ENCODE assay signal across 23 cellular contexts in genomic region chr22:20972933-20973577, GRCh38. TPM values are rescaled to one million over a fixed set of nuclear protein-coding genes. Genes with fewer than 3 reads are reported as not detected.
DNase-seq lines count a peak whose midpoint lies in the region; ATAC-seq, FAIRE-seq and TF ChIP-seq lines count a peak whose summit lies in the region.
"Had no signal": no experiment of that assay in that cellular context is flagged by ENCODE, and none has a peak within 500 bp of the region (broad histone marks: within the 10 kb centered on the region; RNA-seq: fewer than 3 reads in every experiment).

No MANE protein-coding gene starts in this region.

- in situ Hi-C loops in HepG2 (cut with HindIII; ENCODE audit: extremely low pct_ligation_motif_present, low pct_unique_long_range_greater_than_20kb): no loop called here

- POLR2A ChIA-PET in HepG2 (lab: Yijun Ruan, JAX): interaction anchor here (0.7 to 5.1 kb wide), 3 partner anchors 9 to 111 kb away, joined by 3 to 33 read pairs (median 3); partner anchors contain the start of gene LZTR1

- intact Hi-C loops in HepG2 (cut with micrococcal nuclease; ENCODE audit: unreplicated experiment) (no loop called here), right lobe of liver (cut with DNase I) (no loop called here)

- no peaks in the 10 kb centered on the region for H3K36me3 Mint-ChIP-seq in neural crest cell (ENCODE audit: low read depth)

- H3K4me3 Mint-ChIP-seq in neural crest cell: no peak overlapping the region
- H3K4me3 Mint-ChIP-seq: CD4-positive, alpha-beta T cell had no signal

- H3K27me3 ChIP-seq in HepG2 (ENCODE audit: control insufficient read depth in 1 of 2, insufficient read depth in 2 of 2, low read length in 2 of 2): no peaks in the 10 kb centered on the region
- H3K27me3 ChIP-seq in right lobe of liver: no peaks in the 10 kb centered on the region
- H3K27me3 ChIP-seq: BLaER1 had no signal

- H3K4me1 ChIP-seq in HepG2 (ENCODE audit: insufficient read depth, low read length) (peaks cover 8% of the 10 kb centered on the region; the same call in 1 of the 2 replicates), right lobe of liver (no peaks in the 10 kb centered on the region)

- no peak for ATAC-seq in HepG2
- ATAC-seq in right lobe of liver: no peak
- ATAC-seq in HG03342 (IDR thresholded peaks at IDR 0.05; ENCODE audit: unreplicated experiment): no peak
- ATAC-seq: HCT116 had no signal

- TF ChIP-seq POLR2A in HepG2 (IDR thresholded peaks at IDR 0.05; ENCODE audit: insufficient read depth in 1 of 2, low read depth in 2 of 2, low read length in 2 of 2) (no peak), right lobe of liver (IDR thresholded peaks at IDR 0.05) (no peak)

- no peaks in the 10 kb centered on the region for H3K27me3 Mint-ChIP-seq in neural crest cell (ENCODE audit: low read depth)
- H3K27me3 Mint-ChIP-seq: CD4-positive, alpha-beta T cell had no signal

- H3K27ac ChIP-seq in HepG2 (ENCODE audit: extremely low read length, insufficient read depth, low read length) (no peak overlapping the region), right lobe of liver (no peak overlapping the region)
- H3K27ac ChIP-seq: BLaER1, HL-60 had no signal

- peak overlapping the region; percentile 81 for H3K27ac Mint-ChIP-seq in neural crest cell (ENCODE audit: unreplicated experiment)
- H3K27ac Mint-ChIP-seq: CD4-positive, alpha-beta T cell had no signal

- no peaks in the 10 kb centered on the region for H3K9me3 Mint-ChIP-seq in neural crest cell
- H3K9me3 Mint-ChIP-seq: CD4-positive, alpha-beta T cell had no signal

- H3K9ac ChIP-seq in HepG2 (ENCODE audit: insufficient read depth, low read depth, low read length): no peak overlapping the region
- H3K9ac ChIP-seq: BLaER1 had no signal

- H4K20me1 ChIP-seq in HepG2 (ENCODE audit: insufficient read depth, low read length): no peaks in the 10 kb centered on the region
- H4K20me1 ChIP-seq: BLaER1 had no signal

- no peaks in the 10 kb centered on the region for H3K36me3 ChIP-seq in HepG2 (replicated peaks in 1 of 2; ENCODE audit: control insufficient read depth in 1 of 2, insufficient read depth in 2 of 2, low read length in 2 of 2)
- no peaks in the 10 kb centered on the region for H3K36me3 ChIP-seq in right lobe of liver
- H3K36me3 ChIP-seq: BLaER1 had no signal

- TF ChIP-seq EP300 in HepG2 (IDR thresholded peaks at IDR 0.05; ENCODE audit: low read depth in 2 of 2, low read length in 2 of 2) (no peak), HepG2 (CRISPR knock-in tag; IDR thresholded peaks at IDR 0.05; ENCODE audit: borderline replicate concordance) (no peak)

- H3K9me3 ChIP-seq in HepG2 (ENCODE audit: low read length) (no peaks in the 10 kb centered on the region), right lobe of liver (no peaks in the 10 kb centered on the region)
- H3K9me3 ChIP-seq: BLaER1 had no signal

- no peak for FAIRE-seq in HepG2 (lab: Jason Lieb, UNC)
- FAIRE-seq: D721Med, GM19239 had no signal

- H3K4me3 ChIP-seq in HepG2 (replicated peaks in 1 of 3; ENCODE audit: insufficient read depth in 1 of 3, low read depth in 2 of 3, low read length in 3 of 3): no peak overlapping the region
- H3K4me3 ChIP-seq in right lobe of liver: no peak overlapping the region
- H3K4me3 ChIP-seq: BLaER1 had no signal

- no TSS peak for BruUV-seq in HepG2 (replicated peaks; lab: Mats Ljungman, UMichigan)

- CTCF ChIA-PET in HepG2 (lab: Yijun Ruan, JAX; ENCODE audit: low intra/inter-chr PET ratio, low total read pairs): no interaction called here

- DNase-seq in HepG2 (ENCODE audit: low spot score) (no peak), right lobe of liver (no peak), neural crest cell (ENCODE audit: low read depth, low spot score) (no peak), cerebellum (ENCODE audit: low spot score) (no peak)
- DNase-seq: CD4-positive, alpha-beta T cell; Karpas-422; NCI-H1092; NCI-H1417 treated with DMSO at 0.1 percent for 48 hours; NCI-H1694 treated with DMSO at 0.1 percent for 48 hours; NCI-H2081 treated with DMSO at 0.1 percent for 48 hours; NCI-H2171; NCI-H226; NCI-H510A; NCI-H69; RPMI8226; SHP77 had no signal

- 73% methylated on average over 8 of the region's 21 CpGs for WGBS in HepG2 (ENCODE audit: low lambda C conversion rate)
- WGBS in right lobe of liver (ENCODE audit: insufficient coverage, low coverage, low lambda C conversion rate, missing lambda C conversion rate): 64% methylated on average over 7 of the region's 21 CpGs

- H3K4me1 Mint-ChIP-seq in neural crest cell: peaks cover 18% of the 10 kb centered on the region

- no peak for TF ChIP-seq RAD21 in HepG2 (CRISPR knock-in tag; IDR thresholded peaks at IDR 0.05)

- H3K4me2 ChIP-seq in HepG2 (ENCODE audit: low read depth, low read length): no peak overlapping the region
- H3K4me2 ChIP-seq: BLaER1 had no signal

- no peaks in the 10 kb centered on the region for H3K79me2 ChIP-seq in HepG2 (ENCODE audit: insufficient read depth, low read length)

- TF ChIP-seq CTCF in HepG2 (CRISPR knock-in tag; IDR thresholded peaks at IDR 0.05) (no peak), right lobe of liver (IDR thresholded peaks at IDR 0.05) (no peak), neural crest cell (conservative IDR thresholded peaks at IDR 0.05) (no peak)

- H2AFZ ChIP-seq in HepG2 (ENCODE audit: low read length): no peak overlapping the region

RNA-seq across cellular contexts. Expression of gene AIFM3, which starts 6.0 kb away (rescaled TPM):
- total RNA-seq in HepG2 (2016; rRNA removed; fragmentation: Illumina TruSeq; extraction: Trizol): 11.0 and 15.3 TPM in 2 replicates
- 11.0 and 11.3 TPM in 2 replicates for total RNA-seq in HepG2 (2016; cell fraction: cytosol; rRNA removed; fragmentation: Illumina TruSeq; extraction: Trizol; ENCODE audit: low read depth)
- total RNA-seq in HepG2 (2016; cell fraction: insoluble cytoplasmic fraction; rRNA removed; fragmentation: Illumina TruSeq; extraction: Trizol): 8.7 and 17.7 TPM in 2 replicates
- 18.9 and 20.5 TPM in 2 replicates for total RNA-seq in HepG2 (2016; cell fraction: membrane; rRNA removed; fragmentation: Illumina TruSeq; extraction: Trizol)
- 17.3 and 19.2 TPM in 2 replicates for total RNA-seq in HepG2 (2016; cell fraction: nucleus; rRNA removed; fragmentation: Illumina TruSeq; extraction: Trizol)
- polyA plus RNA-seq in HepG2 (2011; rRNA removed): 9.0 and 12.0 TPM in 2 replicates
- 9.9 and 12.9 TPM in 2 replicates for polyA plus RNA-seq in HepG2 (2011; cell fraction: cytosol; rRNA removed)
- polyA plus RNA-seq in HepG2 (2011; cell fraction: nucleus; rRNA removed): 124 and 135 TPM in 2 replicates
- 9.3 and 10.2 TPM in 2 replicates for polyA plus RNA-seq in HepG2 (2012)
- polyA plus RNA-seq in HepG2 (2016; cell fraction: cytosol; fragmentation: Illumina TruSeq; extraction: Trizol; ENCODE audit: low read depth): 9.8 and 11.5 TPM in 2 replicates
- polyA plus RNA-seq in HepG2 (2016; cell fraction: insoluble cytoplasmic fraction; fragmentation: Illumina TruSeq; extraction: Trizol; ENCODE audit: low read depth): 8.2 and 11.1 TPM in 2 replicates
- 16.8 and 17.1 TPM in 2 replicates for polyA plus RNA-seq in HepG2 (2016; cell fraction: membrane; fragmentation: Illumina TruSeq; extraction: Trizol; ENCODE audit: low read depth)
- polyA plus RNA-seq in HepG2 (2016; cell fraction: nucleus; fragmentation: Illumina TruSeq; extraction: Trizol; ENCODE audit: insufficient read depth, low read depth): 45.0 and 47.7 TPM in 2 replicates
- polyA minus RNA-seq in HepG2 (2011; rRNA and poly(A)+ RNA removed; ENCODE audit: low replicate concordance): 0.07 and 13.9 TPM in 2 replicates
- 6.5 and 6.6 TPM in 2 replicates for polyA minus RNA-seq in HepG2 (2011; cell fraction: cytosol; rRNA and poly(A)+ RNA removed)
- polyA minus RNA-seq in HepG2 (2011; cell fraction: nucleus; rRNA and poly(A)+ RNA removed): 18.9 and 19.3 TPM in 2 replicates
- 1 to 10 TPM in 3 of 6 experiments, under 1 TPM in 3; 0.37 to 1.4 (median 1.0) TPM for total RNA-seq in right lobe of liver
- total RNA-seq in neural crest cell: 0.79 and 0.84 TPM in 2 replicates
- 6.4 TPM for total RNA-seq in cerebellum
- total RNA-seq: H4 had no signal

RNA-seq across cellular contexts. Expression of gene LZTR1, which starts 9.0 kb away (rescaled TPM):
- total RNA-seq in HepG2 (2016; rRNA removed; fragmentation: Illumina TruSeq; extraction: Trizol) (12.0 and 22.4 TPM in 2 replicates), right lobe of liver (10 to 100 TPM; 22.7 to 33.3 (median 27.0) TPM), neural crest cell (88.7 and 94.5 TPM in 2 replicates), cerebellum (58.8 TPM)
- total RNA-seq in HepG2 (2016; cell fraction: cytosol; rRNA removed; fragmentation: Illumina TruSeq; extraction: Trizol; ENCODE audit: low read depth): 6.7 and 7.2 TPM in 2 replicates
- 11.0 and 24.0 TPM in 2 replicates for total RNA-seq in HepG2 (2016; cell fraction: insoluble cytoplasmic fraction; rRNA removed; fragmentation: Illumina TruSeq; extraction: Trizol)
- total RNA-seq in HepG2 (2016; cell fraction: membrane; rRNA removed; fragmentation: Illumina TruSeq; extraction: Trizol): 7.2 and 7.5 TPM in 2 replicates
- total RNA-seq in HepG2 (2016; cell fraction: nucleus; rRNA removed; fragmentation: Illumina TruSeq; extraction: Trizol): 24.0 and 31.5 TPM in 2 replicates
- 21.8 and 36.0 TPM in 2 replicates for polyA plus RNA-seq in HepG2 (2011; rRNA removed)
- 7.8 and 11.5 TPM in 2 replicates for polyA plus RNA-seq in HepG2 (2011; cell fraction: cytosol; rRNA removed)
- 218 and 255 TPM in 2 replicates for polyA plus RNA-seq in HepG2 (2011; cell fraction: nucleus; rRNA removed)
- 16.0 and 20.8 TPM in 2 replicates for polyA plus RNA-seq in HepG2 (2012)
- 1.7 and 1.9 TPM in 2 replicates for polyA plus RNA-seq in HepG2 (2016; cell fraction: cytosol; fragmentation: Illumina TruSeq; extraction: Trizol; ENCODE audit: low read depth)
- 10.7 and 13.3 TPM in 2 replicates for polyA plus RNA-seq in HepG2 (2016; cell fraction: insoluble cytoplasmic fraction; fragmentation: Illumina TruSeq; extraction: Trizol; ENCODE audit: low read depth)
- polyA plus RNA-seq in HepG2 (2016; cell fraction: membrane; fragmentation: Illumina TruSeq; extraction: Trizol; ENCODE audit: low read depth): 3.5 and 4.4 TPM in 2 replicates
- polyA plus RNA-seq in HepG2 (2016; cell fraction: nucleus; fragmentation: Illumina TruSeq; extraction: Trizol; ENCODE audit: insufficient read depth, low read depth): 85.8 and 92.2 TPM in 2 replicates
- polyA minus RNA-seq in HepG2 (2011; rRNA and poly(A)+ RNA removed; ENCODE audit: low replicate concordance): 28.9 and 51.0 TPM in 2 replicates
- polyA minus RNA-seq in HepG2 (2011; cell fraction: cytosol; rRNA and poly(A)+ RNA removed): 12.1 and 13.7 TPM in 2 replicates
- polyA minus RNA-seq in HepG2 (2011; cell fraction: nucleus; rRNA and poly(A)+ RNA removed): 71.7 and 79.9 TPM in 2 replicates

RNA-seq across cellular contexts. Expression of gene THAP7, which starts 28.9 kb away (rescaled TPM):
- total RNA-seq in HepG2 (2016; rRNA removed; fragmentation: Illumina TruSeq; extraction: Trizol): 20.4 and 25.5 TPM in 2 replicates
- total RNA-seq in HepG2 (2016; cell fraction: cytosol; rRNA removed; fragmentation: Illumina TruSeq; extraction: Trizol; ENCODE audit: low read depth): 10.9 and 13.4 TPM in 2 replicates
- total RNA-seq in HepG2 (2016; cell fraction: insoluble cytoplasmic fraction; rRNA removed; fragmentation: Illumina TruSeq; extraction: Trizol): 22.1 and 23.8 TPM in 2 replicates
- 19.2 and 23.3 TPM in 2 replicates for total RNA-seq in HepG2 (2016; cell fraction: membrane; rRNA removed; fragmentation: Illumina TruSeq; extraction: Trizol)
- total RNA-seq in HepG2 (2016; cell fraction: nucleus; rRNA removed; fragmentation: Illumina TruSeq; extraction: Trizol): 18.4 and 19.1 TPM in 2 replicates
- 13.0 and 16.4 TPM in 2 replicates for polyA plus RNA-seq in HepG2 (2011; rRNA removed)
- polyA plus RNA-seq in HepG2 (2011; cell fraction: cytosol; rRNA removed): 11.4 and 17.5 TPM in 2 replicates
- polyA plus RNA-seq in HepG2 (2011; cell fraction: nucleus; rRNA removed): 53.1 and 55.7 TPM in 2 replicates
- 7.6 and 9.2 TPM in 2 replicates for polyA plus RNA-seq in HepG2 (2012)
- polyA plus RNA-seq in HepG2 (2016; cell fraction: cytosol; fragmentation: Illumina TruSeq; extraction: Trizol; ENCODE audit: low read depth): 11.6 and 14.4 TPM in 2 replicates
- polyA plus RNA-seq in HepG2 (2016; cell fraction: insoluble cytoplasmic fraction; fragmentation: Illumina TruSeq; extraction: Trizol; ENCODE audit: low read depth): 22.2 and 26.6 TPM in 2 replicates
- 17.6 and 24.0 TPM in 2 replicates for polyA plus RNA-seq in HepG2 (2016; cell fraction: membrane; fragmentation: Illumina TruSeq; extraction: Trizol; ENCODE audit: low read depth)
- polyA plus RNA-seq in HepG2 (2016; cell fraction: nucleus; fragmentation: Illumina TruSeq; extraction: Trizol; ENCODE audit: insufficient read depth, low read depth): 42.7 and 46.0 TPM in 2 replicates
- 19.9 and 30.3 TPM in 2 replicates for polyA minus RNA-seq in HepG2 (2011; rRNA and poly(A)+ RNA removed; ENCODE audit: low replicate concordance)
- 6.9 and 7.9 TPM in 2 replicates for polyA minus RNA-seq in HepG2 (2011; cell fraction: cytosol; rRNA and poly(A)+ RNA removed)
- polyA minus RNA-seq in HepG2 (2011; cell fraction: nucleus; rRNA and poly(A)+ RNA removed): 34.2 and 38.9 TPM in 2 replicates
- total RNA-seq in right lobe of liver: 10 to 100 TPM in 5 of 6 experiments, 1 to 10 TPM in 1; 9.3 to 32.5 (median 15.6) TPM
- total RNA-seq in neural crest cell: 35.4 and 37.0 TPM in 2 replicates
- total RNA-seq in cerebellum: 14.3 TPM

RNA-seq across cellular contexts. Expression of gene P2RX6, which starts 41.9 kb away (rescaled TPM):
- 0.04 TPM in 1 of 2 replicates, not detected in the other for total RNA-seq in HepG2 (2016; rRNA removed; fragmentation: Illumina TruSeq; extraction: Trizol)
- not detected in 2 replicates for total RNA-seq in HepG2 (2016; cell fraction: cytosol; rRNA removed; fragmentation: Illumina TruSeq; extraction: Trizol; ENCODE audit: low read depth)
- not detected in 2 replicates for total RNA-seq in HepG2 (2016; cell fraction: insoluble cytoplasmic fraction; rRNA removed; fragmentation: Illumina TruSeq; extraction: Trizol)
- not detected in 2 replicates for total RNA-seq in HepG2 (2016; cell fraction: membrane; rRNA removed; fragmentation: Illumina TruSeq; extraction: Trizol)
- not detected in 2 replicates for total RNA-seq in HepG2 (2016; cell fraction: nucleus; rRNA removed; fragmentation: Illumina TruSeq; extraction: Trizol)
- polyA plus RNA-seq in HepG2 (2011; rRNA removed): 0.12 and 0.20 TPM in 2 replicates
- 0.06 and 0.19 TPM in 2 replicates for polyA plus RNA-seq in HepG2 (2011; cell fraction: cytosol; rRNA removed)
- 0.66 and 1.2 TPM in 2 replicates for polyA plus RNA-seq in HepG2 (2011; cell fraction: nucleus; rRNA removed)
- 0.07 and 0.25 TPM in 2 replicates for polyA plus RNA-seq in HepG2 (2012)
- not detected in 2 replicates for polyA plus RNA-seq in HepG2 (2016; cell fraction: cytosol; fragmentation: Illumina TruSeq; extraction: Trizol; ENCODE audit: low read depth)
- not detected in 2 replicates for polyA plus RNA-seq in HepG2 (2016; cell fraction: insoluble cytoplasmic fraction; fragmentation: Illumina TruSeq; extraction: Trizol; ENCODE audit: low read depth)
- not detected in 2 replicates for polyA plus RNA-seq in HepG2 (2016; cell fraction: membrane; fragmentation: Illumina TruSeq; extraction: Trizol; ENCODE audit: low read depth)
- polyA plus RNA-seq in HepG2 (2016; cell fraction: nucleus; fragmentation: Illumina TruSeq; extraction: Trizol; ENCODE audit: insufficient read depth, low read depth): not detected in 2 replicates
- 0.46 and 5.4 TPM in 2 replicates for polyA minus RNA-seq in HepG2 (2011; rRNA and poly(A)+ RNA removed; ENCODE audit: low replicate concordance)
- polyA minus RNA-seq in HepG2 (2011; cell fraction: cytosol; rRNA and poly(A)+ RNA removed): not detected in 2 replicates
- 0.50 TPM in 1 of 2 replicates, not detected in the other for polyA minus RNA-seq in HepG2 (2011; cell fraction: nucleus; rRNA and poly(A)+ RNA removed)
- total RNA-seq in right lobe of liver: 1 to 10 TPM in 1 of 6 experiments, under 1 TPM in 4, not detected in 1; 0.09 to 1.4 (median 0.42) TPM
- 3.4 and 4.5 TPM in 2 replicates for total RNA-seq in neural crest cell
- 0.36 TPM for total RNA-seq in cerebellum

RNA-seq across cellular contexts. Expression of gene CRKL, which starts 55.8 kb away (rescaled TPM):
- total RNA-seq in HepG2 (2016; rRNA removed; fragmentation: Illumina TruSeq; extraction: Trizol) (60.6 and 75.5 TPM in 2 replicates), right lobe of liver (10 to 100 TPM; 27.5 to 53.1 (median 35.2) TPM), neural crest cell (102 and 107 TPM in 2 replicates), cerebellum (64.1 TPM)
- 31.3 and 33.5 TPM in 2 replicates for total RNA-seq in HepG2 (2016; cell fraction: cytosol; rRNA removed; fragmentation: Illumina TruSeq; extraction: Trizol; ENCODE audit: low read depth)
- 61.8 and 67.5 TPM in 2 replicates for total RNA-seq in HepG2 (2016; cell fraction: insoluble cytoplasmic fraction; rRNA removed; fragmentation: Illumina TruSeq; extraction: Trizol)
- 27.3 and 27.5 TPM in 2 replicates for total RNA-seq in HepG2 (2016; cell fraction: membrane; rRNA removed; fragmentation: Illumina TruSeq; extraction: Trizol)
- 33.6 and 40.5 TPM in 2 replicates for total RNA-seq in HepG2 (2016; cell fraction: nucleus; rRNA removed; fragmentation: Illumina TruSeq; extraction: Trizol)
- polyA plus RNA-seq in HepG2 (2011; rRNA removed): 35.0 and 37.4 TPM in 2 replicates
- 27.9 and 33.2 TPM in 2 replicates for polyA plus RNA-seq in HepG2 (2011; cell fraction: cytosol; rRNA removed)
- polyA plus RNA-seq in HepG2 (2011; cell fraction: nucleus; rRNA removed): 28.4 and 33.0 TPM in 2 replicates
- polyA plus RNA-seq in HepG2 (2012): 35.2 and 35.3 TPM in 2 replicates
- polyA plus RNA-seq in HepG2 (2016; cell fraction: cytosol; fragmentation: Illumina TruSeq; extraction: Trizol; ENCODE audit: low read depth): 1.8 and 2.0 TPM in 2 replicates
- 51.7 and 54.5 TPM in 2 replicates for polyA plus RNA-seq in HepG2 (2016; cell fraction: insoluble cytoplasmic fraction; fragmentation: Illumina TruSeq; extraction: Trizol; ENCODE audit: low read depth)
- polyA plus RNA-seq in HepG2 (2016; cell fraction: membrane; fragmentation: Illumina TruSeq; extraction: Trizol; ENCODE audit: low read depth): 8.2 and 8.3 TPM in 2 replicates
- 43.1 and 45.5 TPM in 2 replicates for polyA plus RNA-seq in HepG2 (2016; cell fraction: nucleus; fragmentation: Illumina TruSeq; extraction: Trizol; ENCODE audit: insufficient read depth, low read depth)
- polyA minus RNA-seq in HepG2 (2011; rRNA and poly(A)+ RNA removed; ENCODE audit: low replicate concordance): 24.4 and 79.1 TPM in 2 replicates
- 48.4 and 52.7 TPM in 2 replicates for polyA minus RNA-seq in HepG2 (2011; cell fraction: cytosol; rRNA and poly(A)+ RNA removed)
- polyA minus RNA-seq in HepG2 (2011; cell fraction: nucleus; rRNA and poly(A)+ RNA removed): 20.6 and 30.0 TPM in 2 replicates
